25 cellular contexts compared by ENCODE assay signal in the genomic region with DNA sequence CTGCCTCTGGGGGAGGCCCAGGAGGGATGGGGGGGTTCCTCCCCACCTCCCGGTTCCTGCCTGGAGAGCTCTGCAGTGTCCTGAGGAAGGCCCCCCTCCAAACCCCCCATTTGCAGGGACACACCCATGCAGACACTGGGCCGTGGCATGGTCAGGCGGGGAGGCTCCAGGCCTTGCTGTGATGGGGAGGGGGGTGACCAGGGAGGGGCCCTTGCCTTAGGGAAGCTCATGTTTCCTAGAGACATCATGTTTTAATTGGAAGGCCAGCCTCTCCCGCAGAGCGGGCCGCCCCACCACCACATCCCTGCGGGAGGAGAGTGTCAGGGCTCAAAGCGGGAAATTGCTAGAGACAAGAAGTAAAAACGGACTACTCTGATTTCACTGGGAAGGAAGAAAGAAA. TPM values are rescaled to one million over a fixed set of nuclear protein-coding genes. Genes with fewer than 3 reads are reported as not detected.
DNase-seq lines count a peak whose midpoint lies in the region; ATAC-seq and TF ChIP-seq lines count a peak whose summit lies in the region.
"Had no signal": no experiment of that assay in that cellular context is flagged by ENCODE, and none has a peak within 500 bp of the region (broad histone marks: within the 10 kb centered on the region; RNA-seq: fewer than 3 reads in every experiment).

No MANE protein-coding gene starts in this region.

- ATAC-seq in Right ventricle myocardium superior (ENCODE audit: poor library complexity) (peak; percentile 53), GM18511 (IDR thresholded peaks at IDR 0.05; ENCODE audit: unreplicated experiment) (no peak)
- no peak for ATAC-seq in activated naive CD4-positive, alpha-beta T cell treated with anti-CD3 and anti-CD28 coated beads, Interleukin-2, amount 50 U/mL, for 72 hours
- no peak for ATAC-seq in effector memory CD8-positive, alpha-beta T cell (replicated peaks)
- ATAC-seq: activated CD8-positive, alpha-beta T cell treated with anti-CD3 and anti-CD28 coated beads for 36 hours; activated T-cell treated with anti-CD3 and anti-CD28 coated beads, Interleukin-2, amount 50 U/mL, for 72 hours; pancreas; stimulated activated memory B cell treated with anti-CD40 and anti-IgM and Interleukin-4, amounts not matched to agents 10 μg/mL and 1 μg/mL and 100 μg/mL, for 72 hours had no signal

- H3K27ac ChIP-seq in right atrium auricular region = no peak overlapping the region
- H3K27ac ChIP-seq in vagina = peak overlapping the region; percentile 92
- H3K27ac ChIP-seq: pancreas, uterus, VCaP had no signal

- H3K36me3 Mint-ChIP-seq in nephron (ENCODE audit: low read depth) = no peaks in the 10 kb centered on the region
- no peaks in the 10 kb centered on the region for H3K36me3 Mint-ChIP-seq in activated naive CD4-positive, alpha-beta T cell treated with anti-CD3 and anti-CD28 coated beads, Interleukin-2, amount 50 U/mL, for 72 hours
- no peaks in the 10 kb centered on the region for H3K36me3 Mint-ChIP-seq in effector memory CD8-positive, alpha-beta T cell (ENCODE audit: insufficient read depth)
- H3K36me3 Mint-ChIP-seq: activated naive CD8-positive, alpha-beta T cell treated with anti-CD3 and anti-CD28 coated beads for 36 hours; CD4-positive, alpha-beta memory T cell; stimulated activated memory B cell treated with anti-CD40 and anti-IgM and Interleukin-4, amounts not matched to agents 10 μg/mL and 1 μg/mL and 100 μg/mL, for 72 hours had no signal

- peak overlapping the region in 2 of 3 experiments; percentile 49 to 72 for H3K4me3 Mint-ChIP-seq in nephron
- no peak overlapping the region for H3K4me3 Mint-ChIP-seq in effector memory CD8-positive, alpha-beta T cell
- H3K4me3 Mint-ChIP-seq: activated CD8-positive, alpha-beta T cell treated with anti-CD3 and anti-CD28 coated beads for 36 hours; activated naive CD8-positive, alpha-beta T cell treated with anti-CD3 and anti-CD28 coated beads for 36 hours; activated T-cell treated with anti-CD3 and anti-CD28 coated beads, Interleukin-2, amount 50 U/mL, for 72 hours; CD4-positive, alpha-beta memory T cell; central memory CD8-positive, alpha-beta T cell; stimulated activated memory B cell treated with anti-CD40 and anti-IgM and Interleukin-4, amounts not matched to agents 10 μg/mL and 1 μg/mL and 100 μg/mL, for 72 hours had no signal

- H3K27me3 ChIP-seq in right atrium auricular region (no peaks in the 10 kb centered on the region), vagina (no peaks in the 10 kb centered on the region)
- H3K27me3 ChIP-seq: pancreas, uterus had no signal

- no peak for TF ChIP-seq POLR2A in vagina (IDR thresholded peaks at IDR 0.05)

- H3K9me3 ChIP-seq in right atrium auricular region (no peaks in the 10 kb centered on the region), vagina (no peaks in the 10 kb centered on the region)
- H3K9me3 ChIP-seq: pancreas, uterus had no signal

- H3K4me1 ChIP-seq in right atrium auricular region (no peaks in the 10 kb centered on the region), vagina (peaks cover 64% of the 10 kb centered on the region)
- H3K4me1 ChIP-seq: pancreas, uterus had no signal

- DNase-seq in Right ventricle myocardium superior = peak; percentile 57
- no peak for DNase-seq in right atrium auricular region (ENCODE audit: low spot score)
- DNase-seq in dedifferentiated amniotic fluid mesenchymal stem cell (ENCODE audit: extremely low spot score) = peak; percentile 84
- no peak for DNase-seq in vagina (ENCODE audit: extremely low spot score in 2 of 2)
- no peak for DNase-seq in activated naive CD4-positive, alpha-beta T cell treated with anti-CD3 and anti-CD28 coated beads, Interleukin-2, amount 50 U/mL, for 72 hours (ENCODE audit: low spot score in 2 of 2)
- DNase-seq in effector memory CD8-positive, alpha-beta T cell = no peak
- DNase-seq: activated CD8-positive, alpha-beta T cell treated with anti-CD3 and anti-CD28 coated beads for 36 hours; activated naive CD8-positive, alpha-beta T cell treated with anti-CD3 and anti-CD28 coated beads for 36 hours; activated T-cell treated with anti-CD3 and anti-CD28 coated beads, Interleukin-2, amount 50 U/mL, for 72 hours; CD4-positive, alpha-beta memory T cell; islet precursor cell; NCI-H187 treated with DMSO at 0.1 percent for 48 hours; NCI-H774; SW 1271; uterus had no signal

- peaks cover 63% of the 10 kb centered on the region for H3K27me3 Mint-ChIP-seq in nephron (ENCODE audit: low read depth)
- H3K27me3 Mint-ChIP-seq in effector memory CD8-positive, alpha-beta T cell = peaks cover 61 to 84% of the 10 kb centered on the region in 2 donors

- H3K36me3 ChIP-seq in right atrium auricular region = no peaks in the 10 kb centered on the region
- H3K36me3 ChIP-seq in vagina = no peaks in the 10 kb centered on the region
- H3K36me3 ChIP-seq: pancreas, uterus had no signal

- intact Hi-C loops in Right ventricle myocardium superior (cut with DNase I) = no loop called here
- intact Hi-C loops in vagina (cut with DNase I) = no loop called here

- H3K4me3 ChIP-seq in right atrium auricular region (no peak overlapping the region), vagina (peak overlapping the region; percentile 19 to 26)
- H3K4me3 ChIP-seq: pancreas, uterus had no signal

- no peaks in the 10 kb centered on the region for H3K9me3 Mint-ChIP-seq in nephron
- H3K9me3 Mint-ChIP-seq in activated naive CD4-positive, alpha-beta T cell treated with anti-CD3 and anti-CD28 coated beads, Interleukin-2, amount 50 U/mL, for 72 hours = no peaks in the 10 kb centered on the region
- no peaks in the 10 kb centered on the region for H3K9me3 Mint-ChIP-seq in effector memory CD8-positive, alpha-beta T cell
- H3K9me3 Mint-ChIP-seq: activated CD8-positive, alpha-beta T cell treated with anti-CD3 and anti-CD28 coated beads for 36 hours; activated naive CD8-positive, alpha-beta T cell treated with anti-CD3 and anti-CD28 coated beads for 36 hours; activated T-cell treated with anti-CD3 and anti-CD28 coated beads, Interleukin-2, amount 50 U/mL, for 72 hours; CD4-positive, alpha-beta memory T cell; central memory CD8-positive, alpha-beta T cell; stimulated activated memory B cell treated with anti-CD40 and anti-IgM and Interleukin-4, amounts not matched to agents 10 μg/mL and 1 μg/mL and 100 μg/mL, for 72 hours had no signal

- peak overlapping the region; percentile 22 to 79 (median 37) for H3K27ac Mint-ChIP-seq in nephron
- no peak overlapping the region for H3K27ac Mint-ChIP-seq in activated naive CD4-positive, alpha-beta T cell treated with anti-CD3 and anti-CD28 coated beads, Interleukin-2, amount 50 U/mL, for 72 hours
- no peak overlapping the region for H3K27ac Mint-ChIP-seq in effector memory CD8-positive, alpha-beta T cell
- H3K27ac Mint-ChIP-seq: activated CD8-positive, alpha-beta T cell treated with anti-CD3 and anti-CD28 coated beads for 36 hours; activated naive CD8-positive, alpha-beta T cell treated with anti-CD3 and anti-CD28 coated beads for 36 hours; activated T-cell treated with anti-CD3 and anti-CD28 coated beads, Interleukin-2, amount 50 U/mL, for 72 hours; CD4-positive, alpha-beta memory T cell; stimulated activated memory B cell treated with anti-CD40 and anti-IgM and Interleukin-4, amounts not matched to agents 10 μg/mL and 1 μg/mL and 100 μg/mL, for 72 hours had no signal

- TF ChIP-seq CTCF in right atrium auricular region (IDR thresholded peaks at IDR 0.05) (no peak), nephron (IDR thresholded peaks at IDR 0.05; ENCODE audit: unreplicated experiment in 3 of 3) (no peak), vagina (IDR thresholded peaks at IDR 0.05) (no peak)

- peaks cover 37% of the 10 kb centered on the region for H3K4me1 Mint-ChIP-seq in nephron
- no peaks in the 10 kb centered on the region for H3K4me1 Mint-ChIP-seq in effector memory CD8-positive, alpha-beta T cell (ENCODE audit: low read depth in 2 of 2)
- H3K4me1 Mint-ChIP-seq: activated naive CD8-positive, alpha-beta T cell treated with anti-CD3 and anti-CD28 coated beads for 36 hours; CD4-positive, alpha-beta memory T cell; central memory CD8-positive, alpha-beta T cell; stimulated activated memory B cell treated with anti-CD40 and anti-IgM and Interleukin-4, amounts not matched to agents 10 μg/mL and 1 μg/mL and 100 μg/mL, for 72 hours had no signal

RNA-seq across cellular contexts. Expression of gene PRRX2, which starts 12.0 kb away (rescaled TPM):
- total RNA-seq in Right ventricle myocardium superior (0.89 TPM), right atrium auricular region (1 to 10 TPM; 1.1 to 6.9 TPM), vagina (43.7 TPM)
- 1 to 10 TPM in 1 of 2 donors, not detected in 1; 1.7 TPM for total RNA-seq in activated naive CD4-positive, alpha-beta T cell treated with anti-CD3 and anti-CD28 coated beads, Interleukin-2, amount 50 U/mL, for 72 hours
- total RNA-seq: CD4-positive, alpha-beta memory T cell; glomerular endothelial cell; MCF 10A had no signal

RNA-seq across cellular contexts. Expression of gene ASB6, which starts 35.5 kb away (rescaled TPM):
- total RNA-seq in Right ventricle myocardium superior (7.9 TPM), right atrium auricular region (10 to 100 TPM; 10.2 to 12.6 TPM), vagina (18.9 TPM)
- total RNA-seq in activated naive CD4-positive, alpha-beta T cell treated with anti-CD3 and anti-CD28 coated beads, Interleukin-2, amount 50 U/mL, for 72 hours = 10 to 100 TPM; 16.3 to 17.6 TPM

RNA-seq across cellular contexts. Expression of gene NTMT1, which starts 51.5 kb away (rescaled TPM):
- 66.7 TPM for total RNA-seq in Right ventricle myocardium superior
- total RNA-seq in right atrium auricular region = 10 to 100 TPM; 33.7 to 36.0 TPM
- total RNA-seq in vagina = 15.5 TPM
- total RNA-seq in activated naive CD4-positive, alpha-beta T cell treated with anti-CD3 and anti-CD28 coated beads, Interleukin-2, amount 50 U/mL, for 72 hours = 10 to 100 TPM; 47.5 to 56.4 TPM

RNA-seq across cellular contexts. Expression of gene C9orf50, which starts 56.6 kb away (rescaled TPM):
- total RNA-seq in Right ventricle myocardium superior = not detected
- not detected for total RNA-seq in right atrium auricular region
- not detected for total RNA-seq in vagina
- total RNA-seq in activated naive CD4-positive, alpha-beta T cell treated with anti-CD3 and anti-CD28 coated beads, Interleukin-2, amount 50 U/mL, for 72 hours = under 1 TPM in 1 of 2 donors, not detected in 1; 0.41 TPM
- total RNA-seq: A673; activated CD8-positive, alpha-beta T cell treated with anti-CD3 and anti-CD28 coated beads for 36 hours; activated naive CD8-positive, alpha-beta T cell treated with anti-CD3 and anti-CD28 coated beads for 36 hours; CD4-positive, alpha-beta memory T cell; endothelial cell of umbilical vein; glomerular endothelial cell; MCF 10A; pancreas had no signal

Comparison
In these comparisons a context has a peak if more than half of its experiments do, and no peak if none do; other contexts are left out.
1. DNase-seq: peak in Right ventricle myocardium superior (single experiment) and dedifferentiated amniotic fluid mesenchymal stem cell (single experiment); none in right atrium auricular region (single experiment), vagina (0 of 2), activated naive CD4-positive, alpha-beta T cell treated with anti-CD3 and anti-CD28 coated beads, Interleukin-2, amount 50 U/mL, for 72 hours (0 of 2) and effector memory CD8-positive, alpha-beta T cell (0 of 3).
2. H3K4me3 ChIP-seq: peak in vagina (2 of 2); none in right atrium auricular region (0 of 2).
3. H3K27ac Mint-ChIP-seq: peak in nephron (3 of 3); none in activated naive CD4-positive, alpha-beta T cell treated with anti-CD3 and anti-CD28 coated beads, Interleukin-2, amount 50 U/mL, for 72 hours (0 of 2) and effector memory CD8-positive, alpha-beta T cell (0 of 2).
4. H3K4me3 Mint-ChIP-seq: peak in nephron (2 of 3); none in effector memory CD8-positive, alpha-beta T cell (0 of 2).